17 cellular contexts compared by ENCODE assay signal in the genomic region with DNA sequence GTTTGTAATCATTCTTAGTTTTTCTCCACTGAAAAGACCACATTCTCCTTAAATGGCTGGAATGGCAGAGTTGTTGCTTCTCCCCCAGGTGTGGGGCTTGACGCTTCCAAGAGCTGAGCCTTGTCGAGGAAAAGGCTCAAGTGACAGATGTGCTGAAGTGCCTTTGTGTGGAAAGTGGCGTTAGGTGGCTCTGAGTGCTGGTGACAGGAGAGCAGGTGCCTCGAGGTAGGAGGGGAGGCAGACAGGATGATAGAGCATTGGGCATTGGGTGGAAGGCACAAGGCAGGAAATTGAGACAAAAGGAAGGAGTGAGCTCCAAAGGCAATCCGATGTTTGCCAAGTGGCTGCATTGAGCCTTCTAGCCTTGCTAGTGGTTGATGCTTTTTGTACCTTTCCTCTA. TPM values are rescaled to one million over a fixed set of nuclear protein-coding genes. Genes with fewer than 3 reads are reported as not detected.
DNase-seq lines count a peak whose midpoint lies in the region; ATAC-seq and TF ChIP-seq lines count a peak whose summit lies in the region.
"Had no signal": no experiment of that assay in that cellular context is flagged by ENCODE, and none has a peak within 500 bp of the region (broad histone marks: within the 10 kb centered on the region; RNA-seq: fewer than 3 reads in every experiment).

No MANE protein-coding gene starts in this region.

- H3K36me3 ChIP-seq in muscle layer of duodenum (ENCODE audit: control insufficient read depth in 1 of 2, insufficient read depth in 2 of 2, low read length in 2 of 2) (peaks cover 3 to 6% of the 10 kb centered on the region in 2 donors), transverse colon (no peaks in the 10 kb centered on the region), MG63 (no peaks in the 10 kb centered on the region)
- H3K36me3 ChIP-seq: Peyer's patch had no signal

- in situ Hi-C loops in transverse colon (cut with MboI; ENCODE audit: low pct_ligation_motif_present in 1 of 4, low pct_unique_long_range_greater_than_20kb in 1 of 4, low sequenced_read_pairs in 3 of 4), result loop anchor here in 2 of 4 donors (25.0 kb wide), 2 partner anchors 297 to 903 kb away; no protein-coding TSS in a partner anchor

- intact Hi-C loops in transverse colon (cut with DNase I; ENCODE audit: low total_unique reads), result no loop called here

- H3K4me3 ChIP-seq in muscle layer of duodenum (ENCODE audit: low read depth in 1 of 2, low read length in 2 of 2) (no peak overlapping the region), transverse colon (no peak overlapping the region), MG63 (no peak overlapping the region)
- H3K4me3 ChIP-seq: Peyer's patch had no signal

- DNase-seq in NCI-H2107 treated with DMSO at 0.1 percent for 48 hours (lab: John Stamatoyannopoulos, UW; ENCODE audit: unreplicated experiment) (peak; percentile 16), NCI-H2107 (lab: John Stamatoyannopoulos, UW) (no peak), transverse colon (no peak), T-helper 1 cell (no peak), MG63 (no peak)
- DNase-seq: 8988T; activated effector memory CD4-positive, alpha-beta T cell treated with Interleukin-2 at 50 U/mL for 16 hours; anterior cingulate cortex; hippocampal formation; NCI-H1436; stimulated activated CD4-positive, alpha-beta T cell treated with anti-CD3 and anti-CD28 coated beads, Interleukin-12 subunit alpha, Interleukin-12 subunit beta, amount 100 ng/mL, for 4 hours; SW 1271 had no signal

- H3K9me3 ChIP-seq in muscle layer of duodenum (ENCODE audit: control insufficient read depth in 1 of 2, low read length in 2 of 2), result no peaks in the 10 kb centered on the region
- no peaks in the 10 kb centered on the region for H3K9me3 ChIP-seq in transverse colon
- H3K9me3 ChIP-seq in MG63, result no peaks in the 10 kb centered on the region
- H3K9me3 ChIP-seq: Peyer's patch had no signal

- no peak for TF ChIP-seq POLR2A in transverse colon (IDR thresholded peaks at IDR 0.05)

- ATAC-seq in esophagus mucosa, result peak; percentile 20
- no peak for ATAC-seq in HG03342 (IDR thresholded peaks at IDR 0.05; ENCODE audit: unreplicated experiment)

- H3K27me3 ChIP-seq in muscle layer of duodenum (ENCODE audit: low read depth, low read length) (no peaks in the 10 kb centered on the region), transverse colon (no peaks in the 10 kb centered on the region), MG63 (no peaks in the 10 kb centered on the region)
- H3K27me3 ChIP-seq: Peyer's patch had no signal

- H3K4me1 ChIP-seq in muscle layer of duodenum (ENCODE audit: control insufficient read depth in 1 of 2, insufficient read depth in 2 of 2, low read length in 2 of 2) (peaks cover 4 to 8% of the 10 kb centered on the region in 2 donors), transverse colon (peaks cover 0 to 14% (median 9%) of the 10 kb centered on the region in 4 donors)

- H3K27ac ChIP-seq in muscle layer of duodenum (ENCODE audit: low read length) (peak overlapping the region; percentile 58), transverse colon (peak overlapping the region; percentile 67 to 78 (median 76))
- H3K27ac ChIP-seq: C4-2B had no signal

- no peak for TF ChIP-seq CTCF in transverse colon (IDR thresholded peaks at IDR 0.05)

- no peak for TF ChIP-seq EP300 in transverse colon (IDR thresholded peaks at IDR 0.05; ENCODE audit: low read depth)

- 76% methylated on average over 5 of the region's 5 CpGs; no CpG with 5 or more reads in 1 of the 2 donors for WGBS in transverse colon (ENCODE audit: low coverage in 1 of 2), 2 donors

RNA-seq across cellular contexts. Expression of a gene that starts 6.7 kb away (rescaled TPM):
- total RNA-seq in esophagus mucosa (69.4 TPM), transverse colon (100 to 1,000 TPM in 1 of 4 donors, 10 to 100 TPM in 3; 56.5 to 175 (median 72.0) TPM)
- 1.7 and 6.4 TPM in 2 replicates for total RNA-seq in MG63 (2014; rRNA removed; shearing (Covaris generic); ENCODE audit: low replicate concordance)
